Comparison of ENCODE assay signal across 1 cellular context in genomic region chr5:140547508-140548299, GRCh38.
TF ChIP-seq lines count a peak whose summit lies in the region.

TSS of gene EIF4EBP3 (plus strand) at chr5:140547662. CDS start at chr5:140547738, 76 bp downstream.

TF ChIP-seq in K562, 482 proteins besides CTCF, POLR2A, EP300 and RAD21 (continued from another document and continues in another):
- TF ChIP-seq KAT7 (CRISPR knock-in tag; IDR thresholded peaks at IDR 0.05; ENCODE audit: borderline replicate concordance) = peak; percentile 31; the same call in 1 of the 2 replicates
- TF ChIP-seq GTF2A2 (tag; IDR thresholded peaks at IDR 0.05) = no peak
- TF ChIP-seq, protein P1, sequence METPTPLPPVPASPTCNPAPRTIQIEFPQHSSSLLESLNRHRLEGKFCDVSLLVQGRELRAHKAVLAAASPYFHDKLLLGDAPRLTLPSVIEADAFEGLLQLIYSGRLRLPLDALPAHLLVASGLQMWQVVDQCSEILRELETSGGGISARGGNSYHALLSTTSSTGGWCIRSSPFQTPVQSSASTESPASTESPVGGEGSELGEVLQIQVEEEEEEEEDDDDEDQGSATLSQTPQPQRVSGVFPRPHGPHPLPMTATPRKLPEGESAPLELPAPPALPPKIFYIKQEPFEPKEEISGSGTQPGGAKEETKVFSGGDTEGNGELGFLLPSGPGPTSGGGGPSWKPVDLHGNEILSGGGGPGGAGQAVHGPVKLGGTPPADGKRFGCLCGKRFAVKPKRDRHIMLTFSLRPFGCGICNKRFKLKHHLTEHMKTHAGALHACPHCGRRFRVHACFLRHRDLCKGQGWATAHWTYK (CRISPR knock-in tag; IDR thresholded peaks at IDR 0.05) = peak; percentile 38; the same call in 1 of the 2 replicates
- TF ChIP-seq ZNF354B (CRISPR knock-in tag; IDR thresholded peaks at IDR 0.05) = no peak
- TF ChIP-seq PREB (CRISPR knock-in tag; IDR thresholded peaks at IDR 0.05) = 0 out of 2 replicates have a peak, but pooled peaks have one; percentile 29
- TF ChIP-seq NR4A1 (CRISPR knock-in tag; IDR thresholded peaks at IDR 0.05) = no peak
- TF ChIP-seq NR4A1 (tag; IDR thresholded peaks at IDR 0.05) = 0 out of 2 replicates have a peak, but pooled peaks have one; percentile 30
- peak; percentile 80 for TF ChIP-seq NFIC (IDR thresholded peaks at IDR 0.05)
- peak; percentile 70; the same call in 1 of the 2 replicates for TF ChIP-seq CEBPG (CRISPR knock-in tag; IDR thresholded peaks at IDR 0.05)
- peak; percentile 13 to 59; a peak in 2 of 4 replicates for TF ChIP-seq CEBPG (tag; conservative IDR thresholded peaks at IDR 0.05 in 1 of 2, IDR thresholded peaks at IDR 0.05 in 1 of 2)
- TF ChIP-seq SAP30 (IDR thresholded peaks at IDR 0.05; ENCODE audit: borderline replicate concordance, insufficient read depth, low read depth, low read length, poor library complexity, severe bottlenecking) = peak; percentile 90
- no peak for TF ChIP-seq ZNF124 (CRISPR knock-in tag; IDR thresholded peaks at IDR 0.05)
- TF ChIP-seq LCOR (CRISPR knock-in tag; IDR thresholded peaks at IDR 0.05) = peak; percentile 74
- 0 out of 2 replicates have a peak, but pooled peaks have one; percentile 33 for TF ChIP-seq SMC3 (conservative IDR thresholded peaks at IDR 0.05; ENCODE audit: insufficient read depth, low read depth, low read length)
- TF ChIP-seq SUPT5H (IDR thresholded peaks at IDR 0.05) = peak; percentile 65; the same call in 1 of the 2 replicates
- TF ChIP-seq IFI16 (CRISPR knock-in tag; IDR thresholded peaks at IDR 0.05) = no peak
- no peak for TF ChIP-seq FOXM1 (IDR thresholded peaks at IDR 0.05; ENCODE audit: low read depth)
- TF ChIP-seq FOXM1 (CRISPR knock-in tag; IDR thresholded peaks at IDR 0.05; ENCODE audit: low read depth) = 0 out of 2 replicates have a peak, but pooled peaks have one; percentile 67
- TF ChIP-seq, protein P2, sequence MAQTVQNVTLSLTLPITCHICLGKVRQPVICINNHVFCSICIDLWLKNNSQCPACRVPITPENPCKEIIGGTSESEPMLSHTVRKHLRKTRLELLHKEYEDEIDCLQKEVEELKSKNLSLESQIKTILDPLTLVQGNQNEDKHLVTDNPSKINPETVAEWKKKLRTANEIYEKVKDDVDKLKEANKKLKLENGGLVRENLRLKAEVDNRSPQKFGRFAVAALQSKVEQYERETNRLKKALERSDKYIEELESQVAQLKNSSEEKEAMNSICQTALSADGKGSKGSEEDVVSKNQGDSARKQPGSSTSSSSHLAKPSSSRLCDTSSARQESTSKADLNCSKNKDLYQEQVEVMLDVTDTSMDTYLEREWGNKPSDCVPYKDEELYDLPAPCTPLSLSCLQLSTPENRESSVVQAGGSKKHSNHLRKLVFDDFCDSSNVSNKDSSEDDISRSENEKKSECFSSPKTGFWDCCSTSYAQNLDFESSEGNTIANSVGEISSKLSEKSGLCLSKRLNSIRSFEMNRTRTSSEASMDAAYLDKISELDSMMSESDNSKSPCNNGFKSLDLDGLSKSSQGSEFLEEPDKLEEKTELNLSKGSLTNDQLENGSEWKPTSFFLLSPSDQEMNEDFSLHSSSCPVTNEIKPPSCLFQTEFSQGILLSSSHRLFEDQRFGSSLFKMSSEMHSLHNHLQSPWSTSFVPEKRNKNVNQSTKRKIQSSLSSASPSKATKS (CRISPR knock-in tag; IDR thresholded peaks at IDR 0.05) = no peak
- no peak for TF ChIP-seq ZBTB26 (CRISPR knock-in tag; IDR thresholded peaks at IDR 0.05)
- TF ChIP-seq POLR2AphosphoS2 (IDR thresholded peaks at IDR 0.05; ENCODE audit: low read length) = peak; percentile 66; the same call in 1 of the 2 replicates
- no peak for TF ChIP-seq ZNF707 (CRISPR knock-in tag; conservative IDR thresholded peaks at IDR 0.05)
- peak; percentile 93 for TF ChIP-seq POLR2G (IDR thresholded peaks at IDR 0.05; ENCODE audit: low read depth, low read length)
- TF ChIP-seq E2F1 (CRISPR knock-in tag; IDR thresholded peaks at IDR 0.05) = peak; percentile 64; the same call in 1 of the 2 replicates
- TF ChIP-seq, protein P3, sequence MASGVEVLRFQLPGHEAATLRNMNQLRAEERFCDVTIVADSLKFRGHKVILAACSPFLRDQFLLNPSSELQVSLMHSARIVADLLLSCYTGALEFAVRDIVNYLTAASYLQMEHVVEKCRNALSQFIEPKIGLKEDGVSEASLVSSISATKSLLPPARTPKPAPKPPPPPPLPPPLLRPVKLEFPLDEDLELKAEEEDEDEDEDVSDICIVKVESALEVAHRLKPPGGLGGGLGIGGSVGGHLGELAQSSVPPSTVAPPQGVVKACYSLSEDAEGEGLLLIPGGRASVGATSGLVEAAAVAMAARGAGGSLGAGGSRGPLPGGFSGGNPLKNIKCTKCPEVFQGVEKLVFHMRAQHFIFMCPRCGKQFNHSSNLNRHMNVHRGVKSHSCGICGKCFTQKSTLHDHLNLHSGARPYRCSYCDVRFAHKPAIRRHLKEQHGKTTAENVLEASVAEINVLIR (CRISPR knock-in tag; IDR thresholded peaks at IDR 0.05) = peak; percentile 66
- no peak for TF ChIP-seq MTF1 (CRISPR knock-in tag; IDR thresholded peaks at IDR 0.05; ENCODE audit: borderline replicate concordance)
- TF ChIP-seq RB1 (IDR thresholded peaks at IDR 0.05; ENCODE audit: low read depth) = peak; percentile 67
- peak; percentile 26; the same call in 1 of the 2 replicates for TF ChIP-seq ZBTB17 (CRISPR knock-in tag; IDR thresholded peaks at IDR 0.05)
- TF ChIP-seq MXI1 (IDR thresholded peaks at IDR 0.05; ENCODE audit: low read depth, low read length) = peak; percentile 83
- TF ChIP-seq ZNF592 (IDR thresholded peaks at IDR 0.05) = peak; percentile 93
- TF ChIP-seq HDAC1 (IDR thresholded peaks at IDR 0.05) = peak in 1 of 2 experiments; percentile 65; a peak in 1 of 4 replicates
- TF ChIP-seq FOXK1 (CRISPR knock-in tag; IDR thresholded peaks at IDR 0.05; ENCODE audit: borderline replicate concordance) = 0 out of 2 replicates have a peak, but pooled peaks have one; percentile 58
- TF ChIP-seq, protein P4, sequence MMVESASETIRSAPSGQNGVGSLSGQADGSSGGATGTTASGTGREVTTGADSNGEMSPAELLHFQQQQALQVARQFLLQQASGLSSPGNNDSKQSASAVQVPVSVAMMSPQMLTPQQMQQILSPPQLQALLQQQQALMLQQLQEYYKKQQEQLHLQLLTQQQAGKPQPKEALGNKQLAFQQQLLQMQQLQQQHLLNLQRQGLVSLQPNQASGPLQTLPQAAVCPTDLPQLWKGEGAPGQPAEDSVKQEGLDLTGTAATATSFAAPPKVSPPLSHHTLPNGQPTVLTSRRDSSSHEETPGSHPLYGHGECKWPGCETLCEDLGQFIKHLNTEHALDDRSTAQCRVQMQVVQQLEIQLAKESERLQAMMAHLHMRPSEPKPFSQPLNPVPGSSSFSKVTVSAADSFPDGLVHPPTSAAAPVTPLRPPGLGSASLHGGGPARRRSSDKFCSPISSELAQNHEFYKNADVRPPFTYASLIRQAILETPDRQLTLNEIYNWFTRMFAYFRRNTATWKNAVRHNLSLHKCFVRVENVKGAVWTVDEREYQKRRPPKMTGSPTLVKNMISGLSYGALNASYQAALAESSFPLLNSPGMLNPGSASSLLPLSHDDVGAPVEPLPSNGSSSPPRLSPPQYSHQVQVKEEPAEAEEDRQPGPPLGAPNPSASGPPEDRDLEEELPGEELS (CRISPR knock-in tag; IDR thresholded peaks at IDR 0.05; ENCODE audit: borderline replicate concordance) = peak; percentile 84
- TF ChIP-seq ZNF239 (CRISPR knock-in tag; IDR thresholded peaks at IDR 0.05) = no peak
- TF ChIP-seq THRAP3 (IDR thresholded peaks at IDR 0.05; ENCODE audit: borderline replicate concordance) = peak; percentile 61; the same call in 1 of the 2 replicates
- no peak for TF ChIP-seq ATF4 (CRISPR knock-in tag; IDR thresholded peaks at IDR 0.05)
- peak; percentile 64 to 73 for TF ChIP-seq NRF1 (conservative IDR thresholded peaks at IDR 0.05 in 1 of 2, IDR thresholded peaks at IDR 0.05 in 1 of 2)
- no peak for TF ChIP-seq SNIP1 (IDR thresholded peaks at IDR 0.05; ENCODE audit: low read depth)
- TF ChIP-seq MYC (IDR thresholded peaks at IDR 0.05; ENCODE audit: low read depth, low read length) = peak; percentile 98
- TF ChIP-seq MYC (CRISPR knock-in tag; IDR thresholded peaks at IDR 0.05; ENCODE audit: borderline replicate concordance, low read depth) = 0 out of 2 replicates have a peak, but pooled peaks have one; percentile 81
- TF ChIP-seq, protein P5, sequence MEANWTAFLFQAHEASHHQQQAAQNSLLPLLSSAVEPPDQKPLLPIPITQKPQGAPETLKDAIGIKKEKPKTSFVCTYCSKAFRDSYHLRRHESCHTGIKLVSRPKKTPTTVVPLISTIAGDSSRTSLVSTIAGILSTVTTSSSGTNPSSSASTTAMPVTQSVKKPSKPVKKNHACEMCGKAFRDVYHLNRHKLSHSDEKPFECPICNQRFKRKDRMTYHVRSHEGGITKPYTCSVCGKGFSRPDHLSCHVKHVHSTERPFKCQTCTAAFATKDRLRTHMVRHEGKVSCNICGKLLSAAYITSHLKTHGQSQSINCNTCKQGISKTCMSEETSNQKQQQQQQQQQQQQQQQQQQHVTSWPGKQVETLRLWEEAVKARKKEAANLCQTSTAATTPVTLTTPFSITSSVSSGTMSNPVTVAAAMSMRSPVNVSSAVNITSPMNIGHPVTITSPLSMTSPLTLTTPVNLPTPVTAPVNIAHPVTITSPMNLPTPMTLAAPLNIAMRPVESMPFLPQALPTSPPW (CRISPR knock-in tag; IDR thresholded peaks at IDR 0.05) = peak; percentile 50
- no peak for TF ChIP-seq ETV6 (IDR thresholded peaks at IDR 0.05; ENCODE audit: borderline replicate concordance in 1 of 2, low read depth in 2 of 2, low read length in 1 of 2)
- TF ChIP-seq ETV6 (CRISPR knock-in tag; IDR thresholded peaks at IDR 0.05; ENCODE audit: borderline replicate concordance) = 0 out of 2 replicates have a peak, but pooled peaks have one; percentile 62
- TF ChIP-seq MAFF (IDR thresholded peaks at IDR 0.05; ENCODE audit: low read length) = no peak
- peak; percentile 48 for TF ChIP-seq ATF3 (IDR thresholded peaks at IDR 0.05)
- TF ChIP-seq ATF3 (CRISPR knock-in tag; conservative IDR thresholded peaks at IDR 0.05) = peak; percentile 61; the same call in 1 of the 2 replicates
- TF ChIP-seq ZNF316 (IDR thresholded peaks at IDR 0.05) = no peak
